In the genomic region with DNA sequence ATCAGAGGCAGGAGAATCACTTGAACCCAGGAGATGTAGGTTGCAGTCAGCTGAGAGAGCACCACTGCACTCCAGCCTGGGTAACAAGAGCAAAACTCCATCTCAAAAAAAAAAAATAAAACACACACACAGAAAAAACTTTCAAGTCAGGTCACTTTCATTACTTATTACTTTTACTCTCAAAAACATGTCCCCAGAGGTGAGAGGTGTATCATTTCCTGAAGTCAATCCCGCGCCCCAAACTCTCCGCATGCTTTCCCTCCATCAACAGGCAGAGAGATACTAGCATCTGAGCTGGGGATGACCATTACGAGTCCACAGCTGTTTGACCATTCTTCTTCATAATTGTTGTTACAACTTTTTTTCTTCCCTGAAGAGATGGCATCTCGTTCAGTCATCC, we compare ENCODE assay signal across 16 cellular contexts. TPM values are rescaled to one million over a fixed set of nuclear protein-coding genes. Genes with fewer than 3 reads are reported as not detected.
DNase-seq lines count a peak whose midpoint lies in the region; ATAC-seq and TF ChIP-seq lines count a peak whose summit lies in the region.
"Had no signal": no experiment of that assay in that cellular context is flagged by ENCODE, and none has a peak within 500 bp of the region (broad histone marks: within the 10 kb centered on the region; RNA-seq: fewer than 3 reads in every experiment).

No MANE protein-coding gene starts in this region.

- H3K4me1 Mint-ChIP-seq in stimulated activated naive CD8-positive, alpha-beta T cell treated with anti-CD3 and anti-CD28 coated beads, Interleukin-15, amount 100 ng/mL, for 72 hours, result peaks cover 31% of the 10 kb centered on the region
- H3K4me1 Mint-ChIP-seq in WTC11 (peaks cover 15% of the 10 kb centered on the region), immature natural killer cell (peaks cover 21 to 40% of the 10 kb centered on the region in 2 donors)
- H3K4me1 Mint-ChIP-seq in stimulated activated effector memory CD8-positive, alpha-beta T cell treated with anti-CD3 and anti-CD28 coated beads, Interleukin-12 subunit alpha, Interleukin-12 subunit beta, amount 100 ng/mL, for 72 hours, result peaks cover 30% of the 10 kb centered on the region

- peak overlapping the region; percentile 25 to 46 for H3K27ac Mint-ChIP-seq in stimulated activated naive CD8-positive, alpha-beta T cell treated with anti-CD3 and anti-CD28 coated beads, Interleukin-15, amount 100 ng/mL, for 72 hours
- H3K27ac Mint-ChIP-seq in WTC11 (peak overlapping the region; percentile 76; the same call in 1 of the 2 replicates), immature natural killer cell (peak overlapping the region in 4 of 6 donors; percentile 6 to 50 (median 32))
- peak overlapping the region; percentile 51 for H3K27ac Mint-ChIP-seq in stimulated activated effector memory CD8-positive, alpha-beta T cell treated with anti-CD3 and anti-CD28 coated beads, Interleukin-12 subunit alpha, Interleukin-12 subunit beta, amount 100 ng/mL, for 72 hours

- no peak for TF ChIP-seq CTCF in WTC11 (IDR thresholded peaks at IDR 0.05)

- CTCF ChIA-PET in WTC11 (lab: Charles Lee), result interaction anchor here (0.9 to 4.6 kb wide), 2 partner anchors 14 to 19 kb away, joined by 3 to 22 read pairs; no protein-coding TSS in a partner anchor

- no peak for ATAC-seq in stimulated activated naive CD8-positive, alpha-beta T cell treated with anti-CD3 and anti-CD28 coated beads, Interleukin-15, amount 100 ng/mL, for 72 hours
- ATAC-seq in stimulated activated naive CD8-positive, alpha-beta T cell treated with anti-CD3 and anti-CD28 coated beads, Interleukin-15, Interleukin-2, amounts not matched to agents 100 U/mL and 50 U/mL, for 24 hours, result no peak
- ATAC-seq in WTC11 (no peak), HG03354 (IDR thresholded peaks at IDR 0.05; ENCODE audit: poor library complexity, severe bottlenecking, unreplicated experiment) (no peak)
- ATAC-seq in stimulated activated effector memory CD8-positive, alpha-beta T cell treated with anti-CD3 and anti-CD28 coated beads, Interleukin-12 subunit alpha, Interleukin-12 subunit beta, amount 100 ng/mL, for 72 hours, result no peak
- no peak for ATAC-seq in activated CD4-positive, CD25-positive, alpha-beta regulatory T cell treated with anti-CD3 and anti-CD28 coated beads, Interleukin-2, amount 50 U/mL, for 24 hours
- ATAC-seq: Panc1 had no signal

- DNase-seq in stimulated activated naive CD8-positive, alpha-beta T cell treated with anti-CD3 and anti-CD28 coated beads, Interleukin-15, amount 100 ng/mL, for 72 hours, result no peak
- no peak for DNase-seq in stimulated activated naive CD8-positive, alpha-beta T cell treated with anti-CD3 and anti-CD28 coated beads, Interleukin-15, Interleukin-2, amounts not matched to agents 100 U/mL and 50 U/mL, for 24 hours
- no peak for DNase-seq in WTC11 (ENCODE audit: low spot score)
- no peak for DNase-seq in immature natural killer cell
- no peak for DNase-seq in stimulated activated effector memory CD8-positive, alpha-beta T cell treated with anti-CD3 and anti-CD28 coated beads, Interleukin-12 subunit alpha, Interleukin-12 subunit beta, amount 100 ng/mL, for 72 hours (ENCODE audit: low spot score in 2 of 2)
- no peak for DNase-seq in NCI-H2081 (lab: John Stamatoyannopoulos, UW)
- DNase-seq: DMS79, KG1, NCI-H1092, NCI-H1436, NCI-H1930, NCI-H2227 treated with DMSO at 0.1 percent for 48 hours, NCI-H510A had no signal

- H3K4me3 Mint-ChIP-seq in stimulated activated naive CD8-positive, alpha-beta T cell treated with anti-CD3 and anti-CD28 coated beads, Interleukin-15, amount 100 ng/mL, for 72 hours, result no peak overlapping the region
- H3K4me3 Mint-ChIP-seq in WTC11 (no peak overlapping the region), immature natural killer cell (no peak overlapping the region)
- no peak overlapping the region for H3K4me3 Mint-ChIP-seq in stimulated activated effector memory CD8-positive, alpha-beta T cell treated with anti-CD3 and anti-CD28 coated beads, Interleukin-12 subunit alpha, Interleukin-12 subunit beta, amount 100 ng/mL, for 72 hours

- H3K9me3 Mint-ChIP-seq in stimulated activated naive CD8-positive, alpha-beta T cell treated with anti-CD3 and anti-CD28 coated beads, Interleukin-15, amount 100 ng/mL, for 72 hours, result no peaks in the 10 kb centered on the region
- H3K9me3 Mint-ChIP-seq in WTC11 (peaks cover 4% of the 10 kb centered on the region; the same call in 1 of the 2 replicates), immature natural killer cell (no peaks in the 10 kb centered on the region)
- H3K9me3 Mint-ChIP-seq in stimulated activated effector memory CD8-positive, alpha-beta T cell treated with anti-CD3 and anti-CD28 coated beads, Interleukin-12 subunit alpha, Interleukin-12 subunit beta, amount 100 ng/mL, for 72 hours, result no peaks in the 10 kb centered on the region

- H3K27me3 Mint-ChIP-seq in stimulated activated naive CD8-positive, alpha-beta T cell treated with anti-CD3 and anti-CD28 coated beads, Interleukin-15, amount 100 ng/mL, for 72 hours, result no peaks in the 10 kb centered on the region
- no peaks in the 10 kb centered on the region for H3K27me3 Mint-ChIP-seq in WTC11 (ENCODE audit: low read depth)
- peaks cover 0 to 5% (median 5%) of the 10 kb centered on the region in 3 donors for H3K27me3 Mint-ChIP-seq in immature natural killer cell (ENCODE audit: low read depth in 3 of 3)

- POLR2A ChIA-PET in WTC11 (lab: Charles Lee), result no interaction called here

- H3K36me3 Mint-ChIP-seq in WTC11 (peaks cover 76% of the 10 kb centered on the region), immature natural killer cell (peaks cover 4 to 32% (median 11%) of the 10 kb centered on the region in 3 donors)
- H3K36me3 Mint-ChIP-seq in stimulated activated effector memory CD8-positive, alpha-beta T cell treated with anti-CD3 and anti-CD28 coated beads, Interleukin-12 subunit alpha, Interleukin-12 subunit beta, amount 100 ng/mL, for 72 hours, result peaks cover 100% of the 10 kb centered on the region

TF ChIP-seq in WTC11, 78 proteins besides CTCF, POLR2A, EP300 and RAD21 (continues in another document):
- TF ChIP-seq NR2C2 (CRISPR knock-in tag; IDR thresholded peaks at IDR 0.05), result no peak
- TF ChIP-seq, protein P1, sequence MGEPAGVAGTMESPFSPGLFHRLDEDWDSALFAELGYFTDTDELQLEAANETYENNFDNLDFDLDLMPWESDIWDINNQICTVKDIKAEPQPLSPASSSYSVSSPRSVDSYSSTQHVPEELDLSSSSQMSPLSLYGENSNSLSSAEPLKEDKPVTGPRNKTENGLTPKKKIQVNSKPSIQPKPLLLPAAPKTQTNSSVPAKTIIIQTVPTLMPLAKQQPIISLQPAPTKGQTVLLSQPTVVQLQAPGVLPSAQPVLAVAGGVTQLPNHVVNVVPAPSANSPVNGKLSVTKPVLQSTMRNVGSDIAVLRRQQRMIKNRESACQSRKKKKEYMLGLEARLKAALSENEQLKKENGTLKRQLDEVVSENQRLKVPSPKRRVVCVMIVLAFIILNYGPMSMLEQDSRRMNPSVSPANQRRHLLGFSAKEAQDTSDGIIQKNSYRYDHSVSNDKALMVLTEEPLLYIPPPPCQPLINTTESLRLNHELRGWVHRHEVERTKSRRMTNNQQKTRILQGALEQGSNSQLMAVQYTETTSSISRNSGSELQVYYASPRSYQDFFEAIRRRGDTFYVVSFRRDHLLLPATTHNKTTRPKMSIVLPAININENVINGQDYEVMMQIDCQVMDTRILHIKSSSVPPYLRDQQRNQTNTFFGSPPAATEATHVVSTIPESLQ (CRISPR knock-in tag; IDR thresholded peaks at IDR 0.05), result no peak
- TF ChIP-seq OVOL2 (CRISPR knock-in tag; IDR thresholded peaks at IDR 0.05; ENCODE audit: borderline replicate concordance), result no peak
- TF ChIP-seq, protein P2, sequence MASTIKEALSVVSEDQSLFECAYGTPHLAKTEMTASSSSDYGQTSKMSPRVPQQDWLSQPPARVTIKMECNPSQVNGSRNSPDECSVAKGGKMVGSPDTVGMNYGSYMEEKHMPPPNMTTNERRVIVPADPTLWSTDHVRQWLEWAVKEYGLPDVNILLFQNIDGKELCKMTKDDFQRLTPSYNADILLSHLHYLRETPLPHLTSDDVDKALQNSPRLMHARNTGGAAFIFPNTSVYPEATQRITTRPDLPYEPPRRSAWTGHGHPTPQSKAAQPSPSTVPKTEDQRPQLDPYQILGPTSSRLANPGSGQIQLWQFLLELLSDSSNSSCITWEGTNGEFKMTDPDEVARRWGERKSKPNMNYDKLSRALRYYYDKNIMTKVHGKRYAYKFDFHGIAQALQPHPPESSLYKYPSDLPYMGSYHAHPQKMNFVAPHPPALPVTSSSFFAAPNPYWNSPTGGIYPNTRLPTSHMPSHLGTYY (CRISPR knock-in tag; IDR thresholded peaks at IDR 0.05), result no peak
- TF ChIP-seq JAZF1 (CRISPR knock-in tag; IDR thresholded peaks at IDR 0.05), result no peak
- TF ChIP-seq SMAD3 (CRISPR knock-in tag; IDR thresholded peaks at IDR 0.05; ENCODE audit: borderline replicate concordance), result no peak
- TF ChIP-seq, protein P3, sequence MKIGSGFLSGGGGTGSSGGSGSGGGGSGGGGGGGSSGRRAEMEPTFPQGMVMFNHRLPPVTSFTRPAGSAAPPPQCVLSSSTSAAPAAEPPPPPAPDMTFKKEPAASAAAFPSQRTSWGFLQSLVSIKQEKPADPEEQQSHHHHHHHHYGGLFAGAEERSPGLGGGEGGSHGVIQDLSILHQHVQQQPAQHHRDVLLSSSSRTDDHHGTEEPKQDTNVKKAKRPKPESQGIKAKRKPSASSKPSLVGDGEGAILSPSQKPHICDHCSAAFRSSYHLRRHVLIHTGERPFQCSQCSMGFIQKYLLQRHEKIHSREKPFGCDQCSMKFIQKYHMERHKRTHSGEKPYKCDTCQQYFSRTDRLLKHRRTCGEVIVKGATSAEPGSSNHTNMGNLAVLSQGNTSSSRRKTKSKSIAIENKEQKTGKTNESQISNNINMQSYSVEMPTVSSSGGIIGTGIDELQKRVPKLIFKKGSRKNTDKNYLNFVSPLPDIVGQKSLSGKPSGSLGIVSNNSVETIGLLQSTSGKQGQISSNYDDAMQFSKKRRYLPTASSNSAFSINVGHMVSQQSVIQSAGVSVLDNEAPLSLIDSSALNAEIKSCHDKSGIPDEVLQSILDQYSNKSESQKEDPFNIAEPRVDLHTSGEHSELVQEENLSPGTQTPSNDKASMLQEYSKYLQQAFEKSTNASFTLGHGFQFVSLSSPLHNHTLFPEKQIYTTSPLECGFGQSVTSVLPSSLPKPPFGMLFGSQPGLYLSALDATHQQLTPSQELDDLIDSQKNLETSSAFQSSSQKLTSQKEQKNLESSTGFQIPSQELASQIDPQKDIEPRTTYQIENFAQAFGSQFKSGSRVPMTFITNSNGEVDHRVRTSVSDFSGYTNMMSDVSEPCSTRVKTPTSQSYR (CRISPR knock-in tag; IDR thresholded peaks at IDR 0.05), result no peak
- TF ChIP-seq CREM (CRISPR knock-in tag; IDR thresholded peaks at IDR 0.05), result no peak
- TF ChIP-seq ZNF317 (CRISPR knock-in tag; IDR thresholded peaks at IDR 0.05; ENCODE audit: borderline replicate concordance, low read depth), result no peak
- no peak for TF ChIP-seq ESRRA (CRISPR knock-in tag; IDR thresholded peaks at IDR 0.05; ENCODE audit: borderline replicate concordance)
- no peak for TF ChIP-seq JUN (CRISPR knock-in tag; IDR thresholded peaks at IDR 0.05)
- no peak for TF ChIP-seq FOXJ3 (CRISPR knock-in tag; IDR thresholded peaks at IDR 0.05; ENCODE audit: borderline replicate concordance)

RNA-seq across cellular contexts. Expression of a gene that starts 48.7 kb away (rescaled TPM):
- 1,033 to 1,180 TPM (median 1,148 TPM) in 3 replicates for total RNA-seq in WTC11 (2021)
- polyA plus RNA-seq in immature natural killer cell, result 10 to 100 TPM; 45.9 to 53.5 (median 48.4) TPM
